Comparison of ENCODE assay signal across 19 cellular contexts in the genomic region with DNA sequence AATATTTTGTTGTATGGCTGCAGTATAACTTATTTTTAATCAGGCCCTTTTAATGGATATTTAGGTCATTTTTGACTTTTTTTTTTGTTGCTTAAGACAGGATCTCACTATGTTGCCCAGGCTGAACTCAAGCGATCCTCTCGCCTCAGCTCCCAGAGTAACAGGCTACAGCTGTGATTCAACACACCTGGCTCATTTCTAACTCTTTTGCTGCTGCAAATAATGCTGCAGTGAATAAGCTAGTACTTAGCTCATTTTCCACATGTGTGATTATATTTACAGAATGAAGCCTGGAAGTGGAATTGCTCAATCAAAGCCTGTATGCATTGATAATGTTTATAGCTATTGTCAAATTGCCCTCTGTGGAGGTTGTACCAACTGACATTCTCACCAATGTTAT. TPM values are rescaled to one million over a fixed set of nuclear protein-coding genes. Genes with fewer than 3 reads are reported as not detected.
"Had no signal": no experiment of that assay in that cellular context is flagged by ENCODE, and none has a peak within 500 bp of the region (broad histone marks: within the 10 kb centered on the region; RNA-seq: fewer than 3 reads in every experiment).

No MANE protein-coding gene starts in this region.

- H3K4me3 ChIP-seq: hepatocyte, sigmoid colon, spleen, stomach, testis, upper lobe of right lung had no signal

- ATAC-seq: left ventricle myocardium superior, upper lobe of right lung had no signal

- H3K4me1 ChIP-seq: sigmoid colon, stomach, testis, upper lobe of right lung had no signal

- H3K36me3 ChIP-seq: sigmoid colon, spleen, stomach, upper lobe of right lung had no signal

- DNase-seq: activated CD4-positive, alpha-beta T cell treated with anti-CD3 and anti-CD28 coated beads, Interleukin-2, amount 50 U/mL, for 1 hour; activated CD8-positive, alpha-beta memory T cell treated with anti-CD3 and anti-CD28 coated beads for 24 hours; activated naive CD4-positive, alpha-beta T cell; erythroblast; kidney; left ventricle myocardium superior; sigmoid colon; spleen; stomach; testis; upper lobe of right lung had no signal

- H3K9me3 ChIP-seq: sigmoid colon, spleen, stomach, testis, upper lobe of right lung had no signal

RNA-seq across cellular contexts. Expression of gene GTSF1L, which starts 1.1 kb away (rescaled TPM):
- total RNA-seq: astrocyte, bronchial epithelial cell, chondrocyte, dermis microvascular lymphatic vessel endothelial cell, hepatocyte, kidney, left ventricle myocardium superior, mesenteric fat pad, osteoblast, pulmonary artery endothelial cell, sigmoid colon, stomach, upper lobe of right lung had no signal

RNA-seq across cellular contexts. Expression of gene MYBL2, which starts 58.8 kb away (rescaled TPM):
- total RNA-seq: mesenteric fat pad had no signal
